Comparison of ENCODE assay signal across 16 cellular contexts in genomic region chr6:36479256-36479655, GRCh38. TPM values are rescaled to one million over a fixed set of nuclear protein-coding genes. Genes with fewer than 3 reads are reported as not detected.
"Had no signal": no experiment of that assay in that cellular context is flagged by ENCODE, and none has a peak within 500 bp of the region (broad histone marks: within the 10 kb centered on the region; RNA-seq: fewer than 3 reads in every experiment).

No MANE protein-coding gene starts in this region.

- H3K9me3 Mint-ChIP-seq: activated T-cell treated with anti-CD3 and anti-CD28 coated beads, Interleukin-2, amount 50 U/mL, for 4 hours; natural killer cell had no signal

- DNase-seq: activated CD4-positive, alpha-beta T cell treated with anti-CD3 and anti-CD28 coated beads for 36 hours; activated gamma-delta T cell treated with Interleukin-2 at 50 U/mL for 16 hours; activated T-cell treated with anti-CD3 and anti-CD28 coated beads, Interleukin-2, amount 50 U/mL, for 4 hours; central memory CD4-positive, alpha-beta T cell; cortex of kidney; effector CD8-positive, alpha-beta T cell; lower lobe of right lung; natural killer cell; nucleus accumbens; sigmoid colon; stimulated activated CD4-positive, alpha-beta T cell treated with anti-CD3 and anti-CD28 coated beads, Interleukin-12 subunit alpha, Interleukin-12 subunit beta, amount 100 ng/mL, for 4 hours; stimulated activated naive CD4-positive, alpha-beta T cell treated with Interleukin-2 at 50 U/mL for 16 hours; WERI-Rb-1 had no signal

- H3K4me3 ChIP-seq: lower lobe of right lung, sigmoid colon, SJSA1 had no signal

- ATAC-seq: activated CD4-positive, alpha-beta T cell treated with anti-CD3 and anti-CD28 coated beads for 36 hours; activated T-cell treated with anti-CD3 and anti-CD28 coated beads, Interleukin-2, amount 50 U/mL, for 4 hours; lower lobe of right lung; natural killer cell had no signal

- H3K27me3 Mint-ChIP-seq: activated CD4-positive, alpha-beta T cell treated with anti-CD3 and anti-CD28 coated beads for 36 hours had no signal

- H3K9me3 ChIP-seq: lower lobe of right lung, sigmoid colon, SJSA1 had no signal

- H3K4me1 ChIP-seq: lower lobe of right lung, sigmoid colon had no signal

- H3K27me3 ChIP-seq: sigmoid colon, SJSA1 had no signal

- H3K27ac Mint-ChIP-seq: activated CD4-positive, alpha-beta T cell treated with anti-CD3 and anti-CD28 coated beads for 36 hours had no signal

- H3K27ac ChIP-seq: lower lobe of right lung, sigmoid colon, SJSA1, WERI-Rb-1 had no signal

- H3K4me3 Mint-ChIP-seq: activated CD4-positive, alpha-beta T cell treated with anti-CD3 and anti-CD28 coated beads for 36 hours; activated T-cell treated with anti-CD3 and anti-CD28 coated beads, Interleukin-2, amount 50 U/mL, for 4 hours; natural killer cell had no signal

RNA-seq across cellular contexts. Expression of gene PXT1, which starts 36.6 kb away (rescaled TPM):
- total RNA-seq: epithelial cell of proximal tubule, lower lobe of right lung, sigmoid colon, SJSA1, ureter had no signal
- polyA plus RNA-seq: sigmoid colon had no signal
